Comparison of ENCODE assay signal across 14 cellular contexts in genomic region chr1:3457910-3458621, GRCh38. TPM values are rescaled to one million over a fixed set of nuclear protein-coding genes. Genes with fewer than 3 reads are reported as not detected.
DNase-seq lines count a peak whose midpoint lies in the region; ATAC-seq, FAIRE-seq and TF ChIP-seq lines count a peak whose summit lies in the region.
"Had no signal": no experiment of that assay in that cellular context is flagged by ENCODE, and none has a peak within 500 bp of the region (broad histone marks: within the 10 kb centered on the region; RNA-seq: fewer than 3 reads in every experiment).

No MANE protein-coding gene starts in this region.

- no peak overlapping the region for H3K4me3 ChIP-seq in WERI-Rb-1 (ENCODE audit: low read depth, low read length)
- no peak overlapping the region for H3K4me3 ChIP-seq in kidney (ENCODE audit: low read length in 2 of 2)
- H3K4me3 ChIP-seq in psoas muscle: no peak overlapping the region
- H3K4me3 ChIP-seq in foreskin fibroblast (ENCODE audit: low read depth in 1 of 2, low read length in 2 of 2): no peak overlapping the region

- H3K27ac ChIP-seq in WERI-Rb-1: peak overlapping the region; percentile 0; the same call in 1 of the 2 replicates
- H3K27ac ChIP-seq in kidney (ENCODE audit: low read depth in 2 of 2, low read length in 2 of 2): peak overlapping the region in 1 of 2 donors; percentile 64
- peak overlapping the region; percentile 57 for H3K27ac ChIP-seq in psoas muscle
- H3K27ac ChIP-seq: epithelial cell of prostate had no signal

- H3K4me1 ChIP-seq in kidney (ENCODE audit: control insufficient read depth in 1 of 2, insufficient read depth in 1 of 2, low read depth in 1 of 2, low read length in 2 of 2) (peaks cover 38 to 56% of the 10 kb centered on the region in 2 donors), psoas muscle (peaks cover 46% of the 10 kb centered on the region)

- ATAC-seq in psoas muscle: peak; percentile 69 to 81 (median 78)
- ATAC-seq: SK-N-SH treated with all-trans-retinoic acid at 6 μM for 48 hours had no signal

- H3K9me3 ChIP-seq in WERI-Rb-1 (ENCODE audit: severe bottlenecking) (no peaks in the 10 kb centered on the region), kidney (ENCODE audit: control insufficient read depth in 1 of 2, low read length in 2 of 2) (no peaks in the 10 kb centered on the region), psoas muscle (no peaks in the 10 kb centered on the region)

- no peak for FAIRE-seq in kidney (lab: Jason Lieb, UNC)

- H3K27me3 ChIP-seq in WERI-Rb-1 (ENCODE audit: insufficient read depth, low read depth, severe bottlenecking) (no peaks in the 10 kb centered on the region), psoas muscle (ENCODE audit: insufficient read depth in 3 of 3, low read length in 2 of 3) (peaks cover 0 to 8% (median 0%) of the 10 kb centered on the region in 3 donors)

- DNase-seq in COLO668 (lab: John Stamatoyannopoulos, UW; ENCODE audit: unreplicated experiment): peak; percentile 79
- DNase-seq in WERI-Rb-1: peak; percentile 70
- DNase-seq in kidney: peak; percentile 79
- DNase-seq in psoas muscle: peak; percentile 39 to 73
- DNase-seq in NAMALWA (ENCODE audit: low spot score): no peak
- DNase-seq in NCI-H1694 treated with DMSO at 0.1 percent for 48 hours (lab: John Stamatoyannopoulos, UW): no peak
- DNase-seq in foreskin fibroblast: no peak
- DNase-seq in AG08395 (ENCODE audit: low spot score): no peak
- DNase-seq: activated B cell treated with CpG ODN at 0.5 μM for 24 hours; central memory CD4-positive, alpha-beta T cell; DMS79 treated with DMSO at 0.1 percent for 48 hours; stimulated activated CD4-positive, alpha-beta T cell treated with anti-CD3 and anti-CD28 coated beads, Interleukin-12 subunit alpha, Interleukin-12 subunit beta, amount 100 ng/mL, for 4 hours had no signal

- intact Hi-C loops in kidney (cut with DNase I) (no loop called here), psoas muscle (cut with DNase I) (no loop called here)

- H3K9ac ChIP-seq in kidney (ENCODE audit: low read length in 2 of 2): no peak overlapping the region

- WGBS in psoas muscle, 3 donors: 23 to 26% (median 23%) methylated on average over 14 of the region's 14 CpGs

- H3K36me3 ChIP-seq in WERI-Rb-1: no peaks in the 10 kb centered on the region; the same call in 1 of the 2 replicates
- no peaks in the 10 kb centered on the region for H3K36me3 ChIP-seq in kidney (ENCODE audit: control insufficient read depth in 1 of 2, insufficient read depth in 2 of 2, low read length in 2 of 2)
- no peaks in the 10 kb centered on the region for H3K36me3 ChIP-seq in psoas muscle (ENCODE audit: insufficient read depth in 1 of 2, low read depth in 1 of 2)

- no peak for TF ChIP-seq CTCF in WERI-Rb-1 (IDR thresholded peaks at IDR 0.05; ENCODE audit: low read depth, low read length)
- TF ChIP-seq CTCF in kidney (IDR thresholded peaks at IDR 0.05; ENCODE audit: borderline replicate concordance, extremely low read depth, insufficient read depth): no peak
- TF ChIP-seq CTCF in psoas muscle (IDR thresholded peaks at IDR 0.05): no peak
- no peak for TF ChIP-seq CTCF in foreskin fibroblast (IDR thresholded peaks at IDR 0.05; ENCODE audit: low read depth, low read length)

RNA-seq across cellular contexts. Expression of gene ARHGEF16, which starts 3.6 kb away (rescaled TPM):
- 39.3 TPM for total RNA-seq in kidney
- polyA plus RNA-seq in kidney (ENCODE audit: insufficient read depth, low read depth, low replicate concordance): 15.5 TPM
- total RNA-seq in psoas muscle: under 1 TPM; 0.29 to 0.56 (median 0.49) TPM
- under 1 TPM; 0.29 to 0.55 (median 0.52) TPM for polyA plus RNA-seq in psoas muscle
- total RNA-seq: activated B cell treated with CpG ODN at 0.5 μM for 24 hours had no signal

Comparison
In these comparisons a context has a peak if more than half of its experiments do, and no peak if none do; other contexts are left out.
1. DNase-seq: peak in COLO668 (single experiment), WERI-Rb-1 (single experiment), kidney (single experiment) and psoas muscle (2 of 2); none in NAMALWA (single experiment), NCI-H1694 treated with DMSO at 0.1 percent for 48 hours (single experiment), foreskin fibroblast (0 of 2) and AG08395 (single experiment).
2. RNA of gene ARHGEF16, which starts 3.6 kb away (total RNA-seq): 39.3 TPM in kidney (single experiment); 0.29 to 0.56 TPM in psoas muscle; every median in the first group is over 10 times any median in the second.